Comparison of ENCODE assay signal across 15 cellular contexts in genomic region chr1:199510314-199510713, GRCh38.
DNase-seq lines count a peak whose midpoint lies in the region; ATAC-seq and TF ChIP-seq lines count a peak whose summit lies in the region.
"Had no signal": no experiment of that assay in that cellular context is flagged by ENCODE, and none has a peak within 500 bp of the region (broad histone marks: within the 10 kb centered on the region; RNA-seq: fewer than 3 reads in every experiment).

No MANE protein-coding gene starts in this region.

- DNase-seq in GM06990 (ENCODE audit: extremely low read depth, insufficient read length) (peak; percentile 55), NCI-H2196 (lab: John Stamatoyannopoulos, UW; ENCODE audit: unreplicated experiment) (no peak), SIG-M5 treated with dmso at 0.1 percent for 504 hours (lab: John Stamatoyannopoulos, UW; ENCODE audit: unreplicated experiment) (no peak), GM23338 (ENCODE audit: low spot score) (no peak)
- DNase-seq in stimulated activated CD4-positive, alpha-beta T cell treated with anti-CD3 and anti-CD28 coated beads, Interleukin-15, amount 100 ng/mL, for 24 hours = no peak
- DNase-seq: caudate nucleus; DMS153; erythroblast; NCI-H226; stimulated activated CD4-positive, alpha-beta T cell treated with anti-CD3 and anti-CD28 coated beads, Interleukin-4, amount 100 ng/mL, for 4 hours had no signal

- H3K27me3 Mint-ChIP-seq in GM23338 (ENCODE audit: insufficient read depth, low read depth, poor library complexity) = no peaks in the 10 kb centered on the region
- H3K27me3 Mint-ChIP-seq: progenitor cell of endocrine pancreas had no signal

- no peaks in the 10 kb centered on the region for H3K9me3 Mint-ChIP-seq in GM23338

- TF ChIP-seq CTCF in GM06990 (IDR thresholded peaks at IDR 0.05; ENCODE audit: insufficient read depth, low read length, poor library complexity, severe bottlenecking) = no peak
- TF ChIP-seq CTCF in GM23338 (conservative IDR thresholded peaks at IDR 0.05; ENCODE audit: low read depth in 2 of 2) = no peak

- H3K4me1 ChIP-seq in GM23338 (ENCODE audit: insufficient read depth) = peaks cover 12% of the 10 kb centered on the region; the same call in 1 of the 2 replicates

- no peak overlapping the region for H3K4me2 ChIP-seq in GM23338

- no peaks in the 10 kb centered on the region for H3K9me2 ChIP-seq in GM23338 (ENCODE audit: insufficient read depth)

- no peaks in the 10 kb centered on the region for H3K36me3 ChIP-seq in GM06990 (ENCODE audit: control insufficient read depth, insufficient read depth, low read length)
- no peaks in the 10 kb centered on the region for H3K36me3 ChIP-seq in GM23338 (ENCODE audit: insufficient read depth)

- H3K27ac Mint-ChIP-seq in GM23338 = no peak overlapping the region
- H3K27ac Mint-ChIP-seq: progenitor cell of endocrine pancreas had no signal

- H3K79me2 ChIP-seq in GM23338 (replicated peaks; ENCODE audit: insufficient read depth) = no peaks in the 10 kb centered on the region

- H3K4me3 ChIP-seq in GM06990 (replicated peaks; ENCODE audit: low read depth, low read length) = no peak overlapping the region
- H3K4me3 ChIP-seq in GM23338 = no peak overlapping the region

- H3K4me3 Mint-ChIP-seq in GM23338 = no peak overlapping the region

- no peaks in the 10 kb centered on the region for H3F3A ChIP-seq in GM23338 (replicated peaks; ENCODE audit: low read depth)

- H3K27ac ChIP-seq in GM23338 (ENCODE audit: low read depth) = no peak overlapping the region

- ATAC-seq in GM19438 (IDR thresholded peaks at IDR 0.05; ENCODE audit: low read depth, unreplicated experiment) = peak; percentile 86
- ATAC-seq in HG02885 (IDR thresholded peaks at IDR 0.05; ENCODE audit: poor library complexity, unreplicated experiment) = peak; percentile 88
- ATAC-seq in HG03571 (IDR thresholded peaks at IDR 0.05; ENCODE audit: unreplicated experiment) = peak; percentile 74
- no peak for ATAC-seq in GM23338
- ATAC-seq: activated CD4-positive, CD25-positive, alpha-beta regulatory T cell treated with anti-CD3 and anti-CD28 coated beads, Interleukin-2, amount 50 U/mL, for 24 hours had no signal

- H3K27me3 ChIP-seq in GM06990 (replicated peaks; ENCODE audit: control insufficient read depth, insufficient read depth, low read length) (no peaks in the 10 kb centered on the region), GM23338 (ENCODE audit: insufficient read depth) (no peaks in the 10 kb centered on the region)

- no peaks in the 10 kb centered on the region for H3K36me3 Mint-ChIP-seq in GM23338 (ENCODE audit: low read depth)

- H2AFZ ChIP-seq in GM23338 = no peak overlapping the region

- peaks cover 14% of the 10 kb centered on the region for H3K4me1 Mint-ChIP-seq in GM23338

- no peaks in the 10 kb centered on the region for H4K20me1 ChIP-seq in GM23338 (replicated peaks; ENCODE audit: insufficient read depth)

TF ChIP-seq in GM23338, 12 proteins besides CTCF, POLR2A, EP300 and RAD21:
- TF ChIP-seq ZNF462 (CRISPR knock-in tag; IDR thresholded peaks at IDR 0.05) (no peak), ZNF331 (CRISPR knock-in tag; IDR thresholded peaks at IDR 0.05; ENCODE audit: low read depth) (no peak), STAT1 (IDR thresholded peaks at IDR 0.05; ENCODE audit: unreplicated experiment) (no peak), EZH2 (IDR thresholded peaks at IDR 0.05; ENCODE audit: low read depth, unreplicated experiment) (no peak), POLR2AphosphoS5 (IDR thresholded peaks at IDR 0.05; ENCODE audit: low read depth) (no peak)
